13 cellular contexts compared by ENCODE assay signal in genomic region chr4:165461176-165461835, GRCh38.
DNase-seq lines count a peak whose midpoint lies in the region; TF ChIP-seq lines count a peak whose summit lies in the region.
"Had no signal": no experiment of that assay in that cellular context is flagged by ENCODE, and none has a peak within 500 bp of the region (broad histone marks: within the 10 kb centered on the region; RNA-seq: fewer than 3 reads in every experiment).

No MANE protein-coding gene starts in this region.

- H3K9me3 ChIP-seq in SJSA1 (replicated peaks) (no peaks in the 10 kb centered on the region), prostate gland (no peaks in the 10 kb centered on the region)
- H3K9me3 ChIP-seq: neutrophil, SJCRH30 had no signal

- 83% methylated on average over 8 of the region's 8 CpGs for WGBS in prostate gland

- peak overlapping the region in 1 of 7 donors; percentile 34 for H3K27ac Mint-ChIP-seq in CD14-positive monocyte

- no peak for TF ChIP-seq CTCF in fibroblast of the aortic adventitia (IDR thresholded peaks at IDR 0.05; ENCODE audit: insufficient read depth, low read length)
- TF ChIP-seq CTCF in prostate gland (IDR thresholded peaks at IDR 0.05), result no peak
- no peak for TF ChIP-seq CTCF in CD14-positive monocyte (IDR thresholded peaks at IDR 0.05)

- H3K36me3 ChIP-seq in SJSA1, result no peaks in the 10 kb centered on the region
- H3K36me3 ChIP-seq in prostate gland, result no peaks in the 10 kb centered on the region
- H3K36me3 ChIP-seq: neutrophil, SJCRH30 had no signal

- no peaks in the 10 kb centered on the region for H3K27me3 ChIP-seq in SJSA1 (replicated peaks)
- H3K27me3 ChIP-seq in prostate gland (replicated peaks; ENCODE audit: insufficient read depth), result no peaks in the 10 kb centered on the region
- H3K27me3 ChIP-seq: neutrophil, SJCRH30 had no signal

- TF ChIP-seq POLR2A in prostate gland (IDR thresholded peaks at IDR 0.05), result no peak

- DNase-seq in Daoy (ENCODE audit: low read depth) (peak; percentile 5), SJSA1 (ENCODE audit: low read depth in 1 of 2, low spot score in 2 of 2) (peak; percentile 57 to 78), fibroblast of the aortic adventitia (ENCODE audit: low read depth) (peak; percentile 97), prostate gland (ENCODE audit: low spot score) (no peak), SW 1271 (lab: John Stamatoyannopoulos, UW) (no peak), LoVo (ENCODE audit: low spot score) (no peak), NCI-H2196 treated with DMSO at 0.1 percent for 48 hours (lab: John Stamatoyannopoulos, UW; ENCODE audit: unreplicated experiment) (no peak), CD14-positive monocyte (ENCODE audit: low spot score) (no peak)
- DNase-seq: activated effector memory CD4-positive, alpha-beta T cell treated with Interleukin-2 at 50 U/mL for 16 hours; effector CD8-positive, alpha-beta T cell; kidney; SJCRH30 had no signal

- H3K4me1 Mint-ChIP-seq in CD14-positive monocyte, result peaks cover 12% of the 10 kb centered on the region

- H3K27ac ChIP-seq in SJSA1 (peak overlapping the region; percentile 72), prostate gland (peak overlapping the region; percentile 4 to 82)
- H3K27ac ChIP-seq: neutrophil, SJCRH30 had no signal

- no peak overlapping the region for H3K4me3 Mint-ChIP-seq in CD14-positive monocyte

- no peak overlapping the region for H3K4me3 ChIP-seq in SJSA1
- peak overlapping the region; percentile 26 for H3K4me3 ChIP-seq in fibroblast of the aortic adventitia (ENCODE audit: low read depth, low read length)
- H3K4me3 ChIP-seq in prostate gland, result no peak overlapping the region
- H3K4me3 ChIP-seq: SJCRH30 had no signal

- no peaks in the 10 kb centered on the region for H3K36me3 Mint-ChIP-seq in CD14-positive monocyte

- H3K27me3 Mint-ChIP-seq in CD14-positive monocyte (ENCODE audit: low read depth in 3 of 3), result no peaks in the 10 kb centered on the region

- peaks cover 13% of the 10 kb centered on the region for H3K4me1 ChIP-seq in SJSA1 (replicated peaks)
- no peaks in the 10 kb centered on the region for H3K4me1 ChIP-seq in prostate gland (replicated peaks)
- H3K4me1 ChIP-seq: SJCRH30 had no signal

- intact Hi-C loops in prostate gland (cut with DNase I) (loop anchor here (5.0 to 10.0 kb wide), 2 partner anchors 87 to 329 kb away; partner anchors contain the start of gene CPE), CD14-positive monocyte (cut with micrococcal nuclease) (no loop called here)

- no peaks in the 10 kb centered on the region for H3K9me3 Mint-ChIP-seq in CD14-positive monocyte

Comparison
In these comparisons a context has a peak if more than half of its experiments do, and no peak if none do; other contexts are left out.
1. DNase-seq: peak in Daoy (single experiment), SJSA1 (2 of 2) and fibroblast of the aortic adventitia (single experiment); none in prostate gland (single experiment), SW 1271 (0 of 2), LoVo (single experiment), NCI-H2196 treated with DMSO at 0.1 percent for 48 hours (single experiment) and CD14-positive monocyte (single experiment).